6 cellular contexts compared by ENCODE assay signal in the genomic region with DNA sequence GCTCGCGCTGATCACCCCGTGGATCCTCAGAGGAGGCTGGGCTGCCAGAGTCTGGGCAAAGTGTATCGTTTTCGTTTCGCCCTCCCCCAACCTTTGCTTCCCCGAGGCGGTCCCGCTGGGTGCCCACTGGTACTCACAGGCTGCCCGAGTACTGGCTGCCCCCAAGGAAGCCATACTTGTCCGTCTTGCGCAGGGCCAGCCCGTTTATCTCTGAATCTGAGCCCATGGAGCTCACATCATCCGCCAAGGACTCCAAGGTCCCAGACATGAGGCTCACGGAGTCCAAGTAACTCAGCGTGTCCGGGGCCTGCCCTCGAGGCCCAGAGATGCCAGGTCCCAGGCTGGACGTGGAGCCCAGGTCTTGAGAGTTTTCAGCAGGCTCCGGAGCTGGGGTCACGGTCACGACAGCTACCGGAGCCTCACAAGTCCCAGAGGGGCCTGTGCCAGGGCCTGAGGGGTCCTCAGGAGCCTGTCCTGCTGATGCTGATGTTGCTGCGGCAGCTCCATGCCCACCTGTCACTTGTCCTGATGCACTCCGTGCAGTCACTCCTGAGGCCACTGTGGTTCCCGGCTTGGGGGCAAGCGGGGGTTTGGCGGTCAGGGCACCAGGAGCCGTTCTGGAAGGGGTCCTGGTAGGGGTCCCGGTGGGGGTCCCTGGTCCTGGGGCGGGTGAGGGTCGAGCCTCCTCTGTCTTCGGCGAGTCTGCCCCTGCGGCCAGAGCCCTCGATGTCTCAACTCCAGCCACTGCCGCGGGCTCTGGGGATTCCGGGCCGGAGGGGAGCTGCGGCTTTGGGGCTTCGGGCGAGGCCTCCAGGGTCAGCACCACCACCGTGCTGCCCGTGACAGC. TPM values are rescaled to one million over a fixed set of nuclear protein-coding genes. Genes with fewer than 3 reads are reported as not detected.
DNase-seq lines count a peak whose midpoint lies in the region; ATAC-seq and TF ChIP-seq lines count a peak whose summit lies in the region.

No MANE protein-coding gene starts in this region.

- TF ChIP-seq EP300 in suprapubic skin (IDR thresholded peaks at IDR 0.05), result no peak

- H3K4me3 ChIP-seq in left ventricle myocardium inferior, result peak overlapping the region; percentile 92
- H3K4me3 ChIP-seq in suprapubic skin, result peak overlapping the region; percentile 92

- no peak for DNase-seq in left ventricle myocardium inferior
- DNase-seq in left cardiac atrium, result no peak
- no peak for DNase-seq in foreskin keratinocyte
- no peak for DNase-seq in suprapubic skin (ENCODE audit: low spot score in 2 of 2)
- DNase-seq in NCI-H128 (lab: John Stamatoyannopoulos, UW; ENCODE audit: unreplicated experiment), result no peak
- DNase-seq in stimulated activated CD4-positive, alpha-beta T cell treated with anti-CD3 and anti-CD28 coated beads, Interleukin-2, amount 100 ng/mL, for 48 hours, result no peak

- intact Hi-C loops in left ventricle myocardium inferior (cut with micrococcal nuclease), result no loop called here
- intact Hi-C loops in left cardiac atrium (cut with DNase I), result no loop called here

- H3K36me3 ChIP-seq in left ventricle myocardium inferior (peaks cover 15% of the 10 kb centered on the region), suprapubic skin (peaks cover 18% of the 10 kb centered on the region)

- no peak for TF ChIP-seq POLR2A in suprapubic skin (IDR thresholded peaks at IDR 0.05)

- H3K9me3 ChIP-seq in left ventricle myocardium inferior (replicated peaks) (no peaks in the 10 kb centered on the region), suprapubic skin (no peaks in the 10 kb centered on the region)

- TF ChIP-seq CTCF in left ventricle myocardium inferior (IDR thresholded peaks at IDR 0.05; ENCODE audit: borderline replicate concordance) (no peak), foreskin keratinocyte (conservative IDR thresholded peaks at IDR 0.05) (no peak), suprapubic skin (IDR thresholded peaks at IDR 0.05) (no peak)

- 0% methylated on average over 3 of the region's 45 CpGs for WGBS in suprapubic skin

- no peaks in the 10 kb centered on the region for H3K27me3 ChIP-seq in left ventricle myocardium inferior (ENCODE audit: low read depth)
- no peaks in the 10 kb centered on the region for H3K27me3 ChIP-seq in foreskin keratinocyte
- H3K27me3 ChIP-seq in suprapubic skin, result no peaks in the 10 kb centered on the region

- peaks cover 69% of the 10 kb centered on the region for H3K4me1 ChIP-seq in left ventricle myocardium inferior
- no peaks in the 10 kb centered on the region for H3K4me1 ChIP-seq in foreskin keratinocyte
- peaks cover 43% of the 10 kb centered on the region for H3K4me1 ChIP-seq in suprapubic skin

- H3K27ac ChIP-seq in left ventricle myocardium inferior (replicated peaks) (peak overlapping the region; percentile 92), foreskin keratinocyte (peak overlapping the region; percentile 76), suprapubic skin (peak overlapping the region; percentile 88)

- ATAC-seq in left cardiac atrium, result no peak
- ATAC-seq in foreskin keratinocyte, result no peak

RNA-seq across cellular contexts. Expression of a gene that starts 1.0 kb away (rescaled TPM):
- total RNA-seq in left ventricle myocardium inferior, result 23.3 TPM
- 10 to 100 TPM; 23.4 to 30.5 TPM for total RNA-seq in left cardiac atrium
- 32.1 and 32.9 TPM in 2 replicates for total RNA-seq in foreskin keratinocyte
- 33.8 and 34.6 TPM in 2 replicates for polyA plus RNA-seq in foreskin keratinocyte
- 10 to 100 TPM; 34.4 to 43.2 (median 38.4) TPM for total RNA-seq in suprapubic skin

RNA-seq across cellular contexts. Expression of a gene that starts 5.3 kb away (rescaled TPM):
- total RNA-seq in left ventricle myocardium inferior (not detected), left cardiac atrium (not detected), foreskin keratinocyte (not detected in 2 replicates), suprapubic skin (not detected)
- polyA plus RNA-seq in foreskin keratinocyte, result 0.30 and 0.39 TPM in 2 replicates

RNA-seq across cellular contexts. Expression of a gene that starts 13.0 kb away (rescaled TPM):
- total RNA-seq in left ventricle myocardium inferior, result 1.3 TPM
- total RNA-seq in left cardiac atrium, result 1 to 10 TPM; 2.0 to 3.4 TPM
- total RNA-seq in foreskin keratinocyte, result 0.14 TPM in 1 of 2 replicates, not detected in the other
- polyA plus RNA-seq in foreskin keratinocyte, result 0.33 and 0.91 TPM in 2 replicates
- 1 to 10 TPM in 2 of 4 donors, under 1 TPM in 1, not detected in 1; 0.52 to 2.3 (median 1.3) TPM for total RNA-seq in suprapubic skin

RNA-seq across cellular contexts. Expression of a gene that starts 14.2 kb away (rescaled TPM):
- total RNA-seq in left ventricle myocardium inferior (29.8 TPM), left cardiac atrium (10 to 100 TPM; 35.5 to 47.8 TPM), foreskin keratinocyte (60.4 and 62.5 TPM in 2 replicates), suprapubic skin (10 to 100 TPM; 21.6 to 34.9 (median 27.7) TPM)
- 73.4 and 81.2 TPM in 2 replicates for polyA plus RNA-seq in foreskin keratinocyte

RNA-seq across cellular contexts. Expression of a gene that starts 25.9 kb away (rescaled TPM):
- total RNA-seq in left ventricle myocardium inferior (5.0 TPM), left cardiac atrium (1 to 10 TPM; 5.4 to 6.4 TPM), foreskin keratinocyte (8.7 and 10.5 TPM in 2 replicates), suprapubic skin (10 to 100 TPM in 1 of 4 donors, 1 to 10 TPM in 3; 6.3 to 12.1 (median 8.1) TPM)
- 6.8 and 8.0 TPM in 2 replicates for polyA plus RNA-seq in foreskin keratinocyte
